21 cellular contexts compared by ENCODE assay signal in the genomic region with DNA sequence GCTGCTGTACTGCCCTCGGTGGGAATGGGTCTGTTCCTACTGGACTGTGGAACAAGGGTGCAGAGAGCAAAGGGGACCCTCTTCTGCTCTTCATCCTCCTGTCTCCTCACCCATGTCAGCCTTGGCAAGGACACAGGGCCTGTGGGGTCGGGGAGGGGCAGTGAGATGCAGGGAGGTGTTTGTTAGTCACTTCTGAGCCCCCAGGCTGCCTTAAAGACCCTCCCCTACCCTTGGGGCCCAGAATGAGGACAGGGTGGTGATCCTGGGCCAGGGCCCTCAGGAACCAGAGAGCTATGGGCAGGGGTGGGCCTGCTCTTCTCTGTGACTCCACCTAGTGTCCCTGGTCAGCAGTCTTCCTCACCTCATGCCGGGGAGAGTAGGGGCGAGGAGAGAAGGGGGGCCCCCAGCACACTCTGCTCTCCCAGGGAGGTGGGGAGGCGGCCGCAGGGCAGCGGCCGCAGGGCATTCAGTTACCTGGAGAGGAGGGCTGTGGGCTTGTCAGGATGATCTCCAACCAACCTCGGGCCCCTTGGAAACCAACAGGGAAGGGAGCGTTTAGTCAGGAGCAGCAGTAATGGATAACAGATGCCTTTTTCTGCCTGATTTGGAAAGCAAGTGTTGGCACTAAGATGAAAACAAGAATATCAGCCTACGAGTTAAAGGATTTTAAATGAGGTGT.
DNase-seq lines count a peak whose midpoint lies in the region; ATAC-seq and TF ChIP-seq lines count a peak whose summit lies in the region.
"Had no signal": no experiment of that assay in that cellular context is flagged by ENCODE, and none has a peak within 500 bp of the region (broad histone marks: within the 10 kb centered on the region; RNA-seq: fewer than 3 reads in every experiment).

No MANE protein-coding gene starts in this region.

- H3K9me3 ChIP-seq in heart right ventricle (no peaks in the 10 kb centered on the region), uterus (no peaks in the 10 kb centered on the region)
- H3K9me3 ChIP-seq: BE2C, upper lobe of right lung had no signal

- H3K27me3 ChIP-seq in heart right ventricle, result no peaks in the 10 kb centered on the region
- H3K27me3 ChIP-seq in uterus, result no peaks in the 10 kb centered on the region
- H3K27me3 ChIP-seq: BE2C, upper lobe of right lung had no signal

- H3K4me1 ChIP-seq in heart right ventricle, result peaks cover 15 to 31% (median 20%) of the 10 kb centered on the region in 9 donors
- peaks cover 14 to 15% of the 10 kb centered on the region in 2 donors for H3K4me1 ChIP-seq in uterus

- H3K4me3 Mint-ChIP-seq in brain, result no peak overlapping the region
- H3K4me3 Mint-ChIP-seq: dendritic cell treated with granulocyte-macrophage colony-stimulating factor and Interleukin-4, amounts not matched to agents 40 ng/mL and 50 ng/mL, for 4 days; H9; T-helper 17 cell had no signal

- H3K27ac Mint-ChIP-seq in brain, result peak overlapping the region in 4 of 5 experiments; percentile 2 to 70 (median 34)
- H3K27ac Mint-ChIP-seq: dendritic cell treated with granulocyte-macrophage colony-stimulating factor and Interleukin-4, amounts not matched to agents 40 ng/mL and 50 ng/mL, for 4 days; T-helper 17 cell had no signal

- TF ChIP-seq CTCF in heart right ventricle (IDR thresholded peaks at IDR 0.05) (no peak), brain (conservative IDR thresholded peaks at IDR 0.05) (no peak), uterus (IDR thresholded peaks at IDR 0.05) (no peak)

- TF ChIP-seq POLR2A in uterus (IDR thresholded peaks at IDR 0.05), result no peak

- peak; percentile 18 for DNase-seq in Right ventricle myocardium inferior (ENCODE audit: missing footprints)
- no peak for DNase-seq in heart right ventricle
- DNase-seq in left kidney (ENCODE audit: low read depth, low spot score), result peak; percentile 63
- no peak for DNase-seq in uterus
- DNase-seq in NCI-H2196 (lab: John Stamatoyannopoulos, UW; ENCODE audit: unreplicated experiment), result no peak
- DNase-seq in DMS114 treated with DMSO at 0.1 percent for 48 hours (lab: John Stamatoyannopoulos, UW; ENCODE audit: unreplicated experiment), result no peak
- DNase-seq: activated CD4-positive, alpha-beta T cell treated with anti-CD3 and anti-CD28 coated beads for 48 hours; activated naive CD4-positive, alpha-beta T cell; activated T-cell treated with anti-CD3 and anti-CD28 coated beads, Interleukin-2, amount 50 U/mL, for 48 hours; amygdala; BE2C; DMS79; H9; NCI-H526 treated with DMSO at 0.1 percent for 48 hours; stimulated activated CD4-positive, alpha-beta T cell treated with anti-CD3 and anti-CD28 coated beads, Interleukin-1b, Interleukin-23, amount 100 ng/mL, for 48 hours; T-helper 17 cell; upper lobe of right lung had no signal

- no peaks in the 10 kb centered on the region for H3K9me3 Mint-ChIP-seq in brain
- H3K9me3 Mint-ChIP-seq: dendritic cell treated with granulocyte-macrophage colony-stimulating factor and Interleukin-4, amounts not matched to agents 40 ng/mL and 50 ng/mL, for 4 days; H9 had no signal

- H3K36me3 ChIP-seq in heart right ventricle (peaks cover 0 to 3% (median 0%) of the 10 kb centered on the region in 9 donors), uterus (no peaks in the 10 kb centered on the region)
- H3K36me3 ChIP-seq: BE2C, upper lobe of right lung had no signal

- H3K36me3 Mint-ChIP-seq in brain, result peaks cover 5% of the 10 kb centered on the region

- peaks cover 4% of the 10 kb centered on the region for H3K27me3 Mint-ChIP-seq in brain
- H3K27me3 Mint-ChIP-seq: T-helper 17 cell had no signal

- H3K4me1 Mint-ChIP-seq in brain, result peaks cover 10% of the 10 kb centered on the region

- 83 to 86% methylated on average over 11 of the region's 11 CpGs for WGBS in heart right ventricle, 2 donors

- H3K4me3 ChIP-seq in heart right ventricle, result no peak overlapping the region
- H3K4me3 ChIP-seq in uterus, result no peak overlapping the region
- H3K4me3 ChIP-seq: skin epidermis, upper lobe of right lung had no signal

- no peak overlapping the region for H3K27ac ChIP-seq in heart right ventricle
- peak overlapping the region; percentile 47 to 74 for H3K27ac ChIP-seq in uterus
- H3K27ac ChIP-seq: skin epidermis, upper lobe of right lung had no signal

- ATAC-seq in Right ventricle myocardium inferior (no peak), heart right ventricle (no peak), GM21423 (IDR thresholded peaks at IDR 0.05; ENCODE audit: unreplicated experiment) (no peak)
- ATAC-seq: T-helper 17 cell, upper lobe of right lung had no signal

- intact Hi-C loops in Right ventricle myocardium inferior (cut with DNase I) (no loop called here), heart right ventricle (cut with DNase I) (loop anchor here in 1 of 10 donors (10.0 kb wide), 1 partner anchor 382 kb away; no protein-coding TSS in a partner anchor), uterus (cut with DNase I; ENCODE audit: low total_unique reads) (no loop called here)

Comparison
In these comparisons a context has a peak if more than half of its experiments do, and no peak if none do; other contexts are left out.
1. DNase-seq: peak in Right ventricle myocardium inferior (single experiment) and left kidney (single experiment); none in heart right ventricle (0 of 2), uterus (0 of 2), NCI-H2196 (single experiment) and DMS114 treated with DMSO at 0.1 percent for 48 hours (single experiment).
2. H3K27ac ChIP-seq: peak in uterus (2 of 2); none in heart right ventricle (0 of 10).